Comparison of ENCODE assay signal across 18 cellular contexts in genomic region chr20:38812915-38813573, GRCh38. TPM values are rescaled to one million over a fixed set of nuclear protein-coding genes. Genes with fewer than 3 reads are reported as not detected.
DNase-seq lines count a peak whose midpoint lies in the region; ATAC-seq and TF ChIP-seq lines count a peak whose summit lies in the region.
"Had no signal": no experiment of that assay in that cellular context is flagged by ENCODE, and none has a peak within 500 bp of the region (broad histone marks: within the 10 kb centered on the region; RNA-seq: fewer than 3 reads in every experiment).

No MANE protein-coding gene starts in this region.

- intact Hi-C loops in CD4-positive, alpha-beta T cell (cut with DNase I, micrococcal nuclease) = no loop called here
- intact Hi-C loops in dorsolateral prefrontal cortex (cut with DNase I) (no loop called here), MCF 10A (cut with micrococcal nuclease) (no loop called here)

- no peak overlapping the region for H2BK15ac ChIP-seq in mesendoderm (replicated peaks; ENCODE audit: low read depth)

- no peaks in the 10 kb centered on the region for H3F3A ChIP-seq in OCI-LY1 (ENCODE audit: insufficient read depth, low read length)

- BruUV-seq in MCF 10A (replicated peaks; lab: Mats Ljungman, UMichigan) = no TSS peak

- no peaks in the 10 kb centered on the region for H3K9me2 ChIP-seq in OCI-LY1 (ENCODE audit: low read depth, low read length)

- H3K27me3 Mint-ChIP-seq in CD4-positive, alpha-beta T cell = no peaks in the 10 kb centered on the region
- peaks cover 13% of the 10 kb centered on the region for H3K27me3 Mint-ChIP-seq in MCF 10A (ENCODE audit: insufficient read depth, unreplicated experiment)

- no peak overlapping the region for H4K5ac ChIP-seq in mesendoderm (ENCODE audit: low read length)

- H2BK120ac ChIP-seq in mesendoderm (ENCODE audit: low read depth, low read length) = no peak overlapping the region

- H3K4me3 Mint-ChIP-seq in CD4-positive, alpha-beta T cell = no peak overlapping the region
- no peak overlapping the region for H3K4me3 Mint-ChIP-seq in MCF 10A (ENCODE audit: unreplicated experiment)

- no peak for ATAC-seq in CD4-positive, alpha-beta T cell (ENCODE audit: poor library complexity)
- no peak for ATAC-seq in HG03432 (IDR thresholded peaks at IDR 0.05; ENCODE audit: unreplicated experiment)
- ATAC-seq: left colon, mucosa of descending colon had no signal

- no peak overlapping the region for H3K23ac ChIP-seq in mesendoderm (ENCODE audit: low read length)

- H2AK5ac ChIP-seq in mesendoderm (ENCODE audit: low read length) = no peak overlapping the region

- POLR2A ChIA-PET in CD4-positive, alpha-beta T cell (lab: Charles Lee) = no interaction called here
- POLR2A ChIA-PET in MCF 10A (lab: Yijun Ruan, JAX) = no interaction called here

- peaks cover 87% of the 10 kb centered on the region for H3K79me2 ChIP-seq in OCI-LY1 (ENCODE audit: insufficient read depth, low read length)
- H3K79me2 ChIP-seq in mesendoderm (ENCODE audit: control insufficient read depth, insufficient read depth, low read length) = peaks cover 5% of the 10 kb centered on the region

- CTCF ChIA-PET in CD4-positive, alpha-beta T cell (lab: Charles Lee) = no interaction called here
- CTCF ChIA-PET in MCF 10A (lab: Yijun Ruan, JAX) = interaction anchor here (0.6 to 0.9 kb wide), 3 partner anchors 80 to 269 kb away, joined by 3 to 4 read pairs (median 3); no protein-coding TSS in a partner anchor

- no peaks in the 10 kb centered on the region for H3K9me3 Mint-ChIP-seq in CD4-positive, alpha-beta T cell
- no peaks in the 10 kb centered on the region for H3K9me3 Mint-ChIP-seq in MCF 10A (ENCODE audit: unreplicated experiment)

- no peak for TF ChIP-seq CTCF in CD4-positive, alpha-beta T cell (IDR thresholded peaks at IDR 0.05)
- TF ChIP-seq CTCF in OCI-LY1 (IDR thresholded peaks at IDR 0.05; ENCODE audit: low read length) (no peak), dorsolateral prefrontal cortex (IDR thresholded peaks at IDR 0.05 in 54 of 56, conservative IDR thresholded peaks at IDR 0.05 in 2 of 56; ENCODE audit: low read depth in 1 of 56, partially characterized antibody in 56 of 56) (no peak), MCF 10A (IDR thresholded peaks at IDR 0.05; ENCODE audit: unreplicated experiment) (no peak)

- no CpG with 5 or more reads among the region's 3 CpGs for WGBS in mesendoderm (ENCODE audit: extremely low coverage, insufficient coverage, low lambda C conversion rate)

- H3K4me2 ChIP-seq in BLaER1 (peak overlapping the region; percentile 93), OCI-LY1 (ENCODE audit: low read length) (peak overlapping the region; percentile 51; the same call in 1 of the 2 replicates), mesendoderm (ENCODE audit: low read length) (no peak overlapping the region)

- H3K36me3 Mint-ChIP-seq in CD4-positive, alpha-beta T cell (ENCODE audit: low read depth) = peaks cover 67% of the 10 kb centered on the region
- no peaks in the 10 kb centered on the region for H3K36me3 Mint-ChIP-seq in MCF 10A (ENCODE audit: insufficient read depth, unreplicated experiment)

- H4K20me1 ChIP-seq in BLaER1 (peaks cover 34% of the 10 kb centered on the region), OCI-LY1 (ENCODE audit: insufficient read depth, low read length) (no peaks in the 10 kb centered on the region)

- H3K79me1 ChIP-seq in mesendoderm (ENCODE audit: low read length) = peaks cover 6% of the 10 kb centered on the region

- H3K4me1 ChIP-seq in BLaER1 (peaks cover 60% of the 10 kb centered on the region), OCI-LY1 (ENCODE audit: insufficient read depth, low read length, severe bottlenecking) (peaks cover 71% of the 10 kb centered on the region), mesendoderm (ENCODE audit: control insufficient read depth, low read depth, low read length) (no peaks in the 10 kb centered on the region)

- no peaks in the 10 kb centered on the region for H3K27me3 ChIP-seq in BLaER1
- no peaks in the 10 kb centered on the region for H3K27me3 ChIP-seq in CD4-positive, alpha-beta T cell (ENCODE audit: control insufficient read depth, insufficient read depth, low read length)
- H3K27me3 ChIP-seq in OCI-LY1 (ENCODE audit: insufficient read depth, low read length) = no peaks in the 10 kb centered on the region
- H3K27me3 ChIP-seq in dorsolateral prefrontal cortex = peaks cover 0 to 2% (median 0%) of the 10 kb centered on the region in 45 donors
- no peaks in the 10 kb centered on the region for H3K27me3 ChIP-seq in mesendoderm (ENCODE audit: insufficient read depth, low read length, poor library complexity)
- H3K27me3 ChIP-seq: BE2C, ovary had no signal

- no peak overlapping the region for H3K4ac ChIP-seq in mesendoderm (ENCODE audit: low read depth, low read length)

- peak overlapping the region; percentile 39 for H3K27ac Mint-ChIP-seq in CD4-positive, alpha-beta T cell
- H3K27ac Mint-ChIP-seq in MCF 10A (ENCODE audit: low read depth, unreplicated experiment) = no peak overlapping the region

- no peak overlapping the region for H3K18ac ChIP-seq in mesendoderm (ENCODE audit: low read length)

- H4K8ac ChIP-seq in mesendoderm (ENCODE audit: low read depth, low read length) = no peak overlapping the region

- no peak overlapping the region for H2AFZ ChIP-seq in OCI-LY1 (ENCODE audit: low read length)

- H3K4me3 ChIP-seq in BLaER1 = no peak overlapping the region
- no peak overlapping the region for H3K4me3 ChIP-seq in OCI-LY1 (ENCODE audit: low read depth, low read length, poor library complexity, severe bottlenecking)
- H3K4me3 ChIP-seq in dorsolateral prefrontal cortex = peak overlapping the region in 1 of 59 donors; percentile 6
- no peak overlapping the region for H3K4me3 ChIP-seq in mesendoderm (ENCODE audit: low read length)
- H3K4me3 ChIP-seq: mucosa of descending colon, ovary, transverse colon had no signal

- no peak overlapping the region for H2BK5ac ChIP-seq in mesendoderm (ENCODE audit: low read length)

- peaks cover 14% of the 10 kb centered on the region; the same call in 1 of the 2 replicates for H3K9me3 ChIP-seq in BLaER1
- H3K9me3 ChIP-seq in CD4-positive, alpha-beta T cell (ENCODE audit: control insufficient read depth, low read length) = no peaks in the 10 kb centered on the region
- H3K9me3 ChIP-seq in OCI-LY1 (ENCODE audit: low read length) = no peaks in the 10 kb centered on the region
- H3K9me3 ChIP-seq: BE2C, mucosa of descending colon, ovary, transverse colon had no signal

- H3K4me1 Mint-ChIP-seq in CD4-positive, alpha-beta T cell (ENCODE audit: low read depth) = peaks cover 92% of the 10 kb centered on the region
- no peaks in the 10 kb centered on the region for H3K4me1 Mint-ChIP-seq in MCF 10A (ENCODE audit: insufficient read depth, unreplicated experiment)

- H3K9ac ChIP-seq in BLaER1 = peak overlapping the region; percentile 26; the same call in 1 of the 2 replicates
- H3K9ac ChIP-seq in OCI-LY1 (ENCODE audit: low read length) = peak overlapping the region; percentile 32
- no peak overlapping the region for H3K9ac ChIP-seq in mesendoderm (ENCODE audit: low read length)

- no peak for DNase-seq in CD4-positive, alpha-beta T cell
- DNase-seq in dorsolateral prefrontal cortex (no peak), AG08395 (ENCODE audit: low spot score) (no peak), mesendoderm (no peak), MCF 10A (ENCODE audit: unreplicated experiment) (no peak)
- DNase-seq: BE2C; DMS79 treated with DMSO at 0.1 percent for 48 hours; effector CD8-positive, alpha-beta T cell; left colon; mucosa of descending colon; NCI-H2107; NCI-H82; ovary; stimulated activated CD4-positive, alpha-beta T cell treated with anti-CD3 and anti-CD28 coated beads, Interleukin-2, amount 100 ng/mL, for 48 hours; transverse colon had no signal

- no peak overlapping the region for H3K56ac ChIP-seq in mesendoderm (ENCODE audit: low read length)

- peaks cover 8% of the 10 kb centered on the region; the same call in 1 of the 2 replicates for H3K36me3 ChIP-seq in BLaER1
- H3K36me3 ChIP-seq in OCI-LY1 (ENCODE audit: insufficient read depth, low read length) = peaks cover 63% of the 10 kb centered on the region
- no peaks in the 10 kb centered on the region for H3K36me3 ChIP-seq in mesendoderm (ENCODE audit: control insufficient read depth, insufficient read depth, low read length)
- H3K36me3 ChIP-seq: ovary, transverse colon had no signal

- peak overlapping the region; percentile 72 for H3K27ac ChIP-seq in BLaER1
- H3K27ac ChIP-seq in CD4-positive, alpha-beta T cell (ENCODE audit: low read depth, low read length) = no peak overlapping the region
- H3K27ac ChIP-seq in OCI-LY1 (ENCODE audit: low read depth, low read length, poor library complexity, severe bottlenecking) = peak overlapping the region; percentile 90
- peak overlapping the region in 49 of 59 donors; percentile 4 to 97 (median 62) for H3K27ac ChIP-seq in dorsolateral prefrontal cortex
- H3K27ac ChIP-seq in mesendoderm (ENCODE audit: low read depth, low read length) = no peak overlapping the region
- H3K27ac ChIP-seq: ovary had no signal

RNA-seq across cellular contexts. Expression of gene PPP1R16B, which starts 7.5 kb away (rescaled TPM):
- total RNA-seq in CD4-positive, alpha-beta T cell = 10 to 100 TPM; 87.6 to 91.1 TPM
- total RNA-seq in dorsolateral prefrontal cortex (100 to 1,000 TPM; 104 to 181 (median 137) TPM), MCF 10A (2022) (not detected in 2 replicates)
- polyA plus RNA-seq in mesendoderm (2013, experiment 1 of 2) = 6.2 TPM
- polyA plus RNA-seq in mesendoderm (2013, experiment 2 of 2) = 6.4 TPM

Comparison
In these comparisons a context has a peak if more than half of its experiments do, and no peak if none do; other contexts are left out.
1. H3K27ac ChIP-seq: peak in BLaER1 (single experiment), OCI-LY1 (single experiment) and dorsolateral prefrontal cortex (49 of 59); none in CD4-positive, alpha-beta T cell (single experiment) and mesendoderm (single experiment).
2. RNA of gene PPP1R16B, which starts 7.5 kb away (total RNA-seq): 104 to 181 TPM in dorsolateral prefrontal cortex and 87.6 to 91.1 TPM in CD4-positive, alpha-beta T cell; not detected in MCF 10A; every median in the first group is over 10 times any median in the second.